Comparison of ENCODE assay signal across 8 cellular contexts in the genomic region with DNA sequence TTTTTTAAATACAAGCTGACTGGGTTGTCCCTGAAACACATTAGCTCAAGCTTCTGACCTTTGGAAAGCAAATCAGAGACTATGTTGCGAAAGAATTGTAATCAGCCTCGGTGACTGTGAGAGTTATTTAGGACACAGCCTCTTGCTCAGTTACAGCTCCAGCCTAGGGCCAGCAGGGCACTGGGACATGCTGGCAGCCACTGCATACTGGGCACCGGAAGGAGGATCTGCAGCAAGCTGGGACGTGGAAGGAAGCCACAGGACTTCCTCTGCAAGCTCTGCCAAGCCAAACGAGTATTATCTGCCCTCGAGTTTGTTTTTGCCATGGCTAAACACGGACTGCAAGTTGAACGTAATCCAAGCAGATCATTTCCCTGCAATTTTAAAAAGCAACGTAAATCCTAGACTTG. TPM values are rescaled to one million over a fixed set of nuclear protein-coding genes. Genes with fewer than 3 reads are reported as not detected.
DNase-seq lines count a peak whose midpoint lies in the region; ATAC-seq and TF ChIP-seq lines count a peak whose summit lies in the region.

No MANE protein-coding gene starts in this region.

- H3K27ac ChIP-seq in adrenal gland: peak overlapping the region; percentile 82 to 94 (median 87)
- peak overlapping the region; percentile 75 to 93 (median 86) for H3K27ac ChIP-seq in heart left ventricle

- H3K36me3 ChIP-seq in adrenal gland (replicated peaks in 1 of 2) (no peaks in the 10 kb centered on the region), heart left ventricle (no peaks in the 10 kb centered on the region)

- TF ChIP-seq CTCF in adrenal gland (IDR thresholded peaks at IDR 0.05) (peak in 3 of 6 experiments; percentile 20 to 41 (median 40)), heart left ventricle (IDR thresholded peaks at IDR 0.05) (no peak)

- peak overlapping the region in 1 of 4 donors; percentile 9 for H3K4me3 ChIP-seq in adrenal gland
- peak overlapping the region in 9 of 12 donors; percentile 4 to 44 (median 29) for H3K4me3 ChIP-seq in heart left ventricle

- ATAC-seq in heart left ventricle (peak; percentile 94 to 97 (median 96)), sciatic nerve (peak; percentile 95), GM19328 (IDR thresholded peaks at IDR 0.05; ENCODE audit: unreplicated experiment) (no peak), HG03439 (IDR thresholded peaks at IDR 0.05; ENCODE audit: unreplicated experiment) (no peak)

- peaks cover 43 to 63% of the 10 kb centered on the region in 2 donors for H3K4me1 ChIP-seq in adrenal gland (replicated peaks in 1 of 2)
- H3K4me1 ChIP-seq in heart left ventricle: peaks cover 8 to 62% (median 49%) of the 10 kb centered on the region in 12 donors

- intact Hi-C loops in adrenal gland (cut with DNase I) (no loop called here), heart left ventricle (cut with DNase I) (loop anchor here in 7 of 10 donors (1.0 to 5.0 kb wide), 4 partner anchors 28 to 43 kb away; a partner anchor contains a TSS), sciatic nerve (cut with DNase I) (no loop called here)

- H3K27me3 ChIP-seq in adrenal gland: no peaks in the 10 kb centered on the region
- no peaks in the 10 kb centered on the region for H3K27me3 ChIP-seq in heart left ventricle

- DNase-seq in NCI-H146 (lab: John Stamatoyannopoulos, UW) (peak; percentile 50), NCI-H146 treated with DMSO at 0.1 percent for 48 hours (lab: John Stamatoyannopoulos, UW; ENCODE audit: unreplicated experiment) (no peak), NCI-H226 (peak; percentile 37), adrenal gland (peak; percentile 84 to 98 (median 97)), heart left ventricle (peak; percentile 87 to 95 (median 89)), sciatic nerve (ENCODE audit: low spot score) (peak; percentile 74)

- H3K9me3 ChIP-seq in adrenal gland (replicated peaks in 1 of 3) (no peaks in the 10 kb centered on the region), heart left ventricle (no peaks in the 10 kb centered on the region)

- 0 to 3% (median 1%) methylated on average over 9 of the region's 9 CpGs for WGBS in adrenal gland, 4 donors
- 0 to 2% (median 1%) methylated on average over 9 of the region's 9 CpGs for WGBS in heart left ventricle, 4 donors

- TF ChIP-seq POLR2A in adrenal gland (IDR thresholded peaks at IDR 0.05) (peak in 1 of 2 donors; percentile 83), heart left ventricle (IDR thresholded peaks at IDR 0.05) (no peak)

RNA-seq across cellular contexts. Expression of a gene that starts 24.4 kb away (rescaled TPM):
- 100 to 1,000 TPM; 105 to 318 (median 162) TPM for total RNA-seq in adrenal gland
- 100 to 1,000 TPM in 2 of 3 donors, 10 to 100 TPM in 1; 84.9 to 182 (median 160) TPM for polyA plus RNA-seq in adrenal gland
- total RNA-seq in heart left ventricle: 100 to 1,000 TPM in 4 of 9 donors, 10 to 100 TPM in 5; 78.6 to 121 (median 93.9) TPM
- 100 to 1,000 TPM in 1 of 2 donors, 10 to 100 TPM in 1; 82.3 to 115 TPM for polyA plus RNA-seq in heart left ventricle
- 111 TPM for total RNA-seq in sciatic nerve

RNA-seq across cellular contexts. Expression of a gene that starts 41.3 kb away (rescaled TPM):
- total RNA-seq in adrenal gland (100 to 1,000 TPM; 336 to 804 (median 488) TPM), heart left ventricle (100 to 1,000 TPM; 388 to 743 (median 512) TPM), sciatic nerve (321 TPM)
- polyA plus RNA-seq in adrenal gland (100 to 1,000 TPM; 373 to 465 (median 424) TPM), heart left ventricle (100 to 1,000 TPM; 376 to 501 TPM)

RNA-seq across cellular contexts. Expression of a gene that starts 53.7 kb away (rescaled TPM):
- total RNA-seq in adrenal gland (10 to 100 TPM; 17.3 to 39.7 (median 25.8) TPM), heart left ventricle (10 to 100 TPM; 30.0 to 46.3 (median 37.7) TPM), sciatic nerve (36.6 TPM)
- polyA plus RNA-seq in adrenal gland (10 to 100 TPM; 16.0 to 29.4 (median 19.9) TPM), heart left ventricle (10 to 100 TPM; 30.7 to 46.6 TPM)

Comparison
In these comparisons a context has a peak if more than half of its experiments do, and no peak if none do; other contexts are left out.
1. ATAC-seq: peak in heart left ventricle (4 of 4) and sciatic nerve (single experiment); none in GM19328 (single experiment) and HG03439 (single experiment).
2. intact Hi-C loops: an anchor here in heart left ventricle (1.0 to 5.0 kb wide); none called in adrenal gland and sciatic nerve.